In genomic region chr10:129483427-129484010, GRCh38 we compare ENCODE assay signal across 2 cellular contexts.
A peak's percentile ranks its signal among the peaks of the same experiment; 100 is the strongest.
TF ChIP-seq lines count a peak whose summit lies in the region.

No MANE protein-coding gene starts in this region.

TF ChIP-seq in HCT116, 20 proteins besides CTCF, POLR2A, EP300 and RAD21:
- no peak for TF ChIP-seq SP1 (IDR thresholded peaks at IDR 0.05; ENCODE audit: low read depth)
- TF ChIP-seq CBX3 (IDR thresholded peaks at IDR 0.05; ENCODE audit: low read depth): peak; percentile 58; the same call in 1 of the 2 replicates

TF ChIP-seq in K562, 482 proteins besides CTCF, POLR2A, EP300 and RAD21:
- TF ChIP-seq ZSCAN32 (CRISPR knock-in tag; IDR thresholded peaks at IDR 0.05) (no peak), ZNF354B (CRISPR knock-in tag; IDR thresholded peaks at IDR 0.05) (no peak), HDAC2 (IDR thresholded peaks at IDR 0.05) (no peak), TGIF2 (CRISPR knock-in tag; IDR thresholded peaks at IDR 0.05) (no peak), LARP7 (IDR thresholded peaks at IDR 0.05) (no peak), TRIM28 (IDR thresholded peaks at IDR 0.05) (peak; percentile 67; the same call in 1 of the 2 replicates), ZNF512 (tag; IDR thresholded peaks at IDR 0.05) (no peak), SREBF2 (CRISPR knock-in tag; IDR thresholded peaks at IDR 0.05) (no peak), CBX3 (IDR thresholded peaks at IDR 0.05; ENCODE audit: borderline replicate concordance in 1 of 2, low read length in 2 of 2) (peak in 1 of 2 experiments; percentile 46; a peak in 1 of 3 replicates), ZNF121 (CRISPR knock-in tag; conservative IDR thresholded peaks at IDR 0.05) (no peak), ZNF280A (IDR thresholded peaks at IDR 0.05; ENCODE audit: low read depth, partially characterized antibody) (peak; percentile 28), PRMT5 (CRISPR knock-in tag; IDR thresholded peaks at IDR 0.05) (no peak), ZNF592 (IDR thresholded peaks at IDR 0.05) (no peak), JUNB (CRISPR knock-in tag; conservative IDR thresholded peaks at IDR 0.05) (no peak), E2F3 (CRISPR knock-in tag; IDR thresholded peaks at IDR 0.05) (no peak), KLF1 (tag; IDR thresholded peaks at IDR 0.05) (no peak), CBX1 (IDR thresholded peaks at IDR 0.05; ENCODE audit: low read depth) (0 out of 2 replicates have a peak, but pooled peaks have one; percentile 36), CBX5 (IDR thresholded peaks at IDR 0.05; ENCODE audit: borderline replicate concordance, low read depth) (0 out of 2 replicates have a peak, but pooled peaks have one; percentile 38), NBN (IDR thresholded peaks at IDR 0.05; ENCODE audit: low read depth) (no peak), ZNF717 (CRISPR knock-in tag; IDR thresholded peaks at IDR 0.05) (no peak), PCBP1 (IDR thresholded peaks at IDR 0.05; ENCODE audit: low read depth, low read length, poor library complexity, severe bottlenecking) (no peak), ZBTB40 (IDR thresholded peaks at IDR 0.05) (no peak), ZBTB40 (CRISPR knock-in tag; IDR thresholded peaks at IDR 0.05) (no peak), TRIM24 (IDR thresholded peaks at IDR 0.05) (no peak)
- TF ChIP-seq, protein P1, sequence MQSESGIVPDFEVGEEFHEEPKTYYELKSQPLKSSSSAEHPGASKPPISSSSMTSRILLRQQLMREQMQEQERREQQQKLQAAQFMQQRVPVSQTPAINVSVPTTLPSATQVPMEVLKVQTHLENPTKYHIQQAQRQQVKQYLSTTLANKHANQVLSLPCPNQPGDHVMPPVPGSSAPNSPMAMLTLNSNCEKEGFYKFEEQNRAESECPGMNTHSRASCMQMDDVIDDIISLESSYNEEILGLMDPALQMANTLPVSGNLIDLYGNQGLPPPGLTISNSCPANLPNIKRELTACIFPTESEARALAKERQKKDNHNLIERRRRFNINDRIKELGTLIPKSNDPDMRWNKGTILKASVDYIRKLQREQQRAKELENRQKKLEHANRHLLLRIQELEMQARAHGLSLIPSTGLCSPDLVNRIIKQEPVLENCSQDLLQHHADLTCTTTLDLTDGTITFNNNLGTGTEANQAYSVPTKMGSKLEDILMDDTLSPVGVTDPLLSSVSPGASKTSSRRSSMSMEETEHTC (IDR thresholded peaks at IDR 0.05): no peak
